ENCODE assay signal across 16 cellular contexts in genomic region chr5:14178091-14178490, GRCh38. TPM values are rescaled to one million over a fixed set of nuclear protein-coding genes. Genes with fewer than 3 reads are reported as not detected.
A peak's percentile ranks its signal among the peaks of the same experiment; 100 is the strongest.
DNase-seq lines count a peak whose midpoint lies in the region; ATAC-seq, FAIRE-seq and TF ChIP-seq lines count a peak whose summit lies in the region.
"Had no signal": no experiment of that assay in that cellular context is flagged by ENCODE, and none has a peak within 500 bp of the region (broad histone marks: within the 10 kb centered on the region; RNA-seq: fewer than 3 reads in every experiment).

No MANE protein-coding gene starts in this region.

- H3K79me2 ChIP-seq in GM23338 (replicated peaks; ENCODE audit: insufficient read depth) (peaks cover 100% of the 10 kb centered on the region), PC-9 (ENCODE audit: low read depth) (peaks cover 99% of the 10 kb centered on the region), H1 (ENCODE audit: control insufficient read depth in 1 of 2, insufficient read depth in 2 of 2, low read length in 2 of 2) (peaks cover 6 to 96% of the 10 kb centered on the region in 2 experiments; a peak in 3 of 4 replicates)

- no peaks in the 10 kb centered on the region for H3K9me3 Mint-ChIP-seq in GM23338
- H3K9me3 Mint-ChIP-seq in stimulated activated naive B cell treated with anti-CD40 and anti-IgM and Interleukin-4, amounts not matched to agents 10 μg/mL and 1 μg/mL and 100 μg/mL, for 72 hours: no peaks in the 10 kb centered on the region
- no peaks in the 10 kb centered on the region for H3K9me3 Mint-ChIP-seq in activated CD4-positive, alpha-beta T cell treated with anti-CD3 and anti-CD28 coated beads, Interleukin-2, amount 10 ng/mL, durations not matched to agents 7 days and 5 days

- H3K36me3 ChIP-seq in GM23338 (ENCODE audit: insufficient read depth) (no peaks in the 10 kb centered on the region), PC-9 (ENCODE audit: low read depth) (peaks cover 5% of the 10 kb centered on the region), H1 (ENCODE audit: control insufficient read depth in 2 of 4, insufficient read depth in 4 of 4, low read length in 3 of 4) (no peaks in the 10 kb centered on the region), sigmoid colon (no peaks in the 10 kb centered on the region)

- H4K20me1 ChIP-seq in GM23338 (replicated peaks; ENCODE audit: insufficient read depth): peaks cover 49% of the 10 kb centered on the region
- H4K20me1 ChIP-seq in PC-9 (ENCODE audit: insufficient read depth): peaks cover 13% of the 10 kb centered on the region; the same call in 1 of the 2 replicates
- peaks cover 40 to 43% of the 10 kb centered on the region in 2 experiments for H4K20me1 ChIP-seq in H1 (replicated peaks in 1 of 2; ENCODE audit: control insufficient read depth in 1 of 2, insufficient read depth in 2 of 2, low read length in 2 of 2)

- H3K9ac ChIP-seq in H1 (replicated peaks in 1 of 4; ENCODE audit: extremely low read depth in 1 of 4, low read depth in 3 of 4, low read length in 3 of 4): no peak overlapping the region

- no peak overlapping the region for H4K8ac ChIP-seq in H1 (ENCODE audit: extremely low read depth, insufficient read depth, low read length)

- FAIRE-seq in H1 (lab: Jason Lieb, UNC): no peak
- FAIRE-seq: D721Med had no signal

- WGBS in H1 (ENCODE audit: extremely low coverage in 1 of 2, insufficient coverage in 1 of 2, insufficient read length in 1 of 2, insufficient replicate concordance in 2 of 2, low coverage in 1 of 2, low lambda C conversion rate in 2 of 2, missing lambda C conversion rate in 1 of 2), 2 experiments: 72% methylated on average over 4 of the region's 4 CpGs; no CpG with 5 or more reads in 1 of the 2 experiments
- 71 to 77% methylated on average over 4 of the region's 4 CpGs for WGBS in sigmoid colon, 2 donors

- no peaks in the 10 kb centered on the region for H3K9me2 ChIP-seq in GM23338 (ENCODE audit: insufficient read depth)
- no peaks in the 10 kb centered on the region for H3K9me2 ChIP-seq in PC-9 (ENCODE audit: insufficient read depth)

- no peak overlapping the region for H2BK20ac ChIP-seq in H1 (ENCODE audit: low read length)

- H2AK5ac ChIP-seq in H1 (ENCODE audit: low read depth, low read length): no peak overlapping the region

- peaks cover 5% of the 10 kb centered on the region for H3K27me3 Mint-ChIP-seq in GM23338 (ENCODE audit: insufficient read depth, low read depth, poor library complexity)
- no peaks in the 10 kb centered on the region for H3K27me3 Mint-ChIP-seq in stimulated activated naive B cell treated with anti-CD40 and anti-IgM and Interleukin-4, amounts not matched to agents 10 μg/mL and 1 μg/mL and 100 μg/mL, for 72 hours
- peaks cover 3% of the 10 kb centered on the region for H3K27me3 Mint-ChIP-seq in activated CD4-positive, alpha-beta T cell treated with anti-CD3 and anti-CD28 coated beads, Interleukin-2, amount 10 ng/mL, durations not matched to agents 7 days and 5 days

- CTCF ChIA-PET in PC-9 (lab: Charles Lee) (interaction anchor here (0.7 kb wide), 1 partner anchor 33 kb away, joined by 3 read pairs; no protein-coding TSS in a partner anchor), H1 (lab: Charles Lee; ENCODE audit: partially characterized antibody) (interaction anchor here (1.2 kb wide), 1 partner anchor 21 kb away, joined by 4 read pairs; no protein-coding TSS in a partner anchor)
- CTCF ChIA-PET in activated CD4-positive, alpha-beta T cell treated with anti-CD3 and anti-CD28 coated beads, Interleukin-2, amount 10 ng/mL, durations not matched to agents 7 days and 5 days (lab: Charles Lee): no interaction called here

- H3K36me3 Mint-ChIP-seq in GM23338 (ENCODE audit: low read depth): no peaks in the 10 kb centered on the region
- H3K36me3 Mint-ChIP-seq in stimulated activated naive B cell treated with anti-CD40 and anti-IgM and Interleukin-4, amounts not matched to agents 10 μg/mL and 1 μg/mL and 100 μg/mL, for 72 hours: peaks cover 0 to 7% of the 10 kb centered on the region in 2 donors
- no peaks in the 10 kb centered on the region for H3K36me3 Mint-ChIP-seq in activated CD4-positive, alpha-beta T cell treated with anti-CD3 and anti-CD28 coated beads, Interleukin-2, amount 10 ng/mL, durations not matched to agents 7 days and 5 days (ENCODE audit: low read depth)

- DNase-seq in GM23338 (ENCODE audit: low spot score): no peak
- DNase-seq in PC-9: no peak
- DNase-seq in H1 (ENCODE audit: low read depth in 1 of 2, low spot score in 2 of 2): no peak
- DNase-seq in sigmoid colon: no peak
- DNase-seq in stimulated activated naive B cell treated with anti-CD40 and anti-IgM and Interleukin-4, amounts not matched to agents 10 μg/mL and 1 μg/mL and 100 μg/mL, for 72 hours: no peak
- DNase-seq in activated CD4-positive, alpha-beta T cell treated with anti-CD3 and anti-CD28 coated beads, Interleukin-2, amount 10 ng/mL, durations not matched to agents 7 days and 5 days: no peak
- no peak for DNase-seq in T-helper 9 cell
- DNase-seq: activated CD4-positive, CD25-positive, alpha-beta regulatory T cell; activated gamma-delta T cell treated with Interleukin-2 at 50 U/mL for 16 hours; midbrain; NCI-H1694; stimulated activated naive CD8-positive, alpha-beta T cell treated with anti-CD3 and anti-CD28 coated beads, Interleukin-15, Interleukin-2, amounts not matched to agents 100 U/mL and 50 U/mL, for 24 hours; T-helper 1 cell had no signal

- H2BK5ac ChIP-seq in H1 (ENCODE audit: low read depth, low read length): no peak overlapping the region

- H3K4me3 Mint-ChIP-seq in GM23338: no peak overlapping the region
- H3K4me3 Mint-ChIP-seq in stimulated activated naive B cell treated with anti-CD40 and anti-IgM and Interleukin-4, amounts not matched to agents 10 μg/mL and 1 μg/mL and 100 μg/mL, for 72 hours: no peak overlapping the region
- H3K4me3 Mint-ChIP-seq in activated CD4-positive, alpha-beta T cell treated with anti-CD3 and anti-CD28 coated beads, Interleukin-2, amount 10 ng/mL, durations not matched to agents 7 days and 5 days: no peak overlapping the region

- no peak overlapping the region for H3K56ac ChIP-seq in H1 (replicated peaks; ENCODE audit: insufficient read length, low read depth, low read length)

- TF ChIP-seq POLR2A in H1 (IDR thresholded peaks at IDR 0.05; ENCODE audit: control extremely low read depth in 1 of 2, low read depth in 2 of 2, low read length in 2 of 2) (no peak), sigmoid colon (IDR thresholded peaks at IDR 0.05) (no peak)

- no peak overlapping the region for H3K23ac ChIP-seq in H1 (ENCODE audit: insufficient read length)

- H3K27ac Mint-ChIP-seq in GM23338: no peak overlapping the region
- H3K27ac Mint-ChIP-seq in stimulated activated naive B cell treated with anti-CD40 and anti-IgM and Interleukin-4, amounts not matched to agents 10 μg/mL and 1 μg/mL and 100 μg/mL, for 72 hours: no peak overlapping the region
- H3K27ac Mint-ChIP-seq in activated CD4-positive, alpha-beta T cell treated with anti-CD3 and anti-CD28 coated beads, Interleukin-2, amount 10 ng/mL, durations not matched to agents 7 days and 5 days: no peak overlapping the region

- H2BK120ac ChIP-seq in H1 (replicated peaks; ENCODE audit: low read depth, low read length): no peak overlapping the region

- TF ChIP-seq EP300 in H1 (IDR thresholded peaks at IDR 0.05; ENCODE audit: borderline replicate concordance in 1 of 2, low read depth in 2 of 2, low read length in 2 of 2) (no peak), sigmoid colon (IDR thresholded peaks at IDR 0.05) (no peak)

- no peak for TF ChIP-seq RAD21 in H1 (IDR thresholded peaks at IDR 0.05 in 1 of 2, conservative IDR thresholded peaks at IDR 0.05 in 1 of 2; ENCODE audit: low read depth in 2 of 2, low read length in 2 of 2)

- no peaks in the 10 kb centered on the region for H3K23me2 ChIP-seq in H1 (ENCODE audit: low read depth, low read length)

- no TSS peak for BruUV-seq in PC-9 (replicated peaks; lab: Mats Ljungman, UMichigan)

- H3K27me3 ChIP-seq in GM23338 (ENCODE audit: insufficient read depth) (no peaks in the 10 kb centered on the region), PC-9 (ENCODE audit: insufficient read depth, low read depth) (no peaks in the 10 kb centered on the region), H1 (replicated peaks in 1 of 4; ENCODE audit: control insufficient read depth in 3 of 4, extremely low read depth in 1 of 4, insufficient read depth in 3 of 4, low read length in 3 of 4) (no peaks in the 10 kb centered on the region), sigmoid colon (no peaks in the 10 kb centered on the region)

- H3F3A ChIP-seq in GM23338 (replicated peaks; ENCODE audit: low read depth) (no peaks in the 10 kb centered on the region), PC-9 (ENCODE audit: insufficient read depth, low read depth) (peaks cover 27% of the 10 kb centered on the region; the same call in 1 of the 2 replicates)

- H4K5ac ChIP-seq in H1 (ENCODE audit: insufficient read length, low read depth, low read length): no peak overlapping the region

- H2AFZ ChIP-seq in GM23338: no peak overlapping the region
- no peak overlapping the region for H2AFZ ChIP-seq in PC-9
- H2AFZ ChIP-seq in H1 (ENCODE audit: low read length): no peak overlapping the region

- H3K4me2 ChIP-seq in GM23338: peak overlapping the region; percentile 57
- 0 out of 2 replicates have a peak overlapping the region, but pooled peaks have one; percentile 6 for H3K4me2 ChIP-seq in PC-9
- H3K4me2 ChIP-seq in H1 (ENCODE audit: insufficient read depth in 1 of 2, low read depth in 2 of 2, low read length in 2 of 2): peak overlapping the region; percentile 38 to 55; a peak in 2 of 4 replicates

- peaks cover 65% of the 10 kb centered on the region for H3K4me1 Mint-ChIP-seq in GM23338
- H3K4me1 Mint-ChIP-seq in stimulated activated naive B cell treated with anti-CD40 and anti-IgM and Interleukin-4, amounts not matched to agents 10 μg/mL and 1 μg/mL and 100 μg/mL, for 72 hours: peaks cover 34 to 60% of the 10 kb centered on the region in 2 donors
- peaks cover 3% of the 10 kb centered on the region for H3K4me1 Mint-ChIP-seq in activated CD4-positive, alpha-beta T cell treated with anti-CD3 and anti-CD28 coated beads, Interleukin-2, amount 10 ng/mL, durations not matched to agents 7 days and 5 days

- no peaks in the 10 kb centered on the region for H3K9me3 ChIP-seq in PC-9 (ENCODE audit: insufficient read depth, low read depth)
- H3K9me3 ChIP-seq in H1 (ENCODE audit: insufficient read depth in 2 of 2, low read depth in 1 of 2, low read length in 1 of 2): no peaks in the 10 kb centered on the region
- H3K9me3 ChIP-seq in sigmoid colon: no peaks in the 10 kb centered on the region

- H3K79me1 ChIP-seq in H1 (ENCODE audit: low read depth, low read length): peaks cover 14% of the 10 kb centered on the region

- H3K27ac ChIP-seq in GM23338 (ENCODE audit: low read depth) (no peak overlapping the region), PC-9 (peak overlapping the region; percentile 3; the same call in 1 of the 2 replicates), H1 (ENCODE audit: low read depth, low read length) (no peak overlapping the region), sigmoid colon (peak overlapping the region in 3 of 4 donors; percentile 43 to 94 (median 91))

- H3K4ac ChIP-seq in H1 (replicated peaks; ENCODE audit: insufficient read length, low read depth, low read length): no peak overlapping the region

- H3K18ac ChIP-seq in H1 (ENCODE audit: extremely low read depth, low read length): no peak overlapping the region

- H3K14ac ChIP-seq in H1 (ENCODE audit: insufficient read length): no peak overlapping the region

- H2BK12ac ChIP-seq in H1 (ENCODE audit: low read depth, low read length): no peak overlapping the region

- no peak for ATAC-seq in GM23338
- ATAC-seq in HG03442 (IDR thresholded peaks at IDR 0.05; ENCODE audit: unreplicated experiment): no peak
- no peak for ATAC-seq in stimulated activated naive B cell treated with anti-CD40 and anti-IgM and Interleukin-4, amounts not matched to agents 10 μg/mL and 1 μg/mL and 100 μg/mL, for 72 hours (replicated peaks)
- ATAC-seq: esophagus mucosa; stimulated activated naive CD8-positive, alpha-beta T cell treated with anti-CD3 and anti-CD28 coated beads, Interleukin-15, Interleukin-2, amounts not matched to agents 100 U/mL and 50 U/mL, for 24 hours had no signal

- H4K91ac ChIP-seq in H1 (replicated peaks; ENCODE audit: insufficient read length, low read length): no peak overlapping the region

- H3K4me3 ChIP-seq in GM23338 (no peak overlapping the region), PC-9 (no peak overlapping the region), H1 (ENCODE audit: extremely low read depth in 1 of 4, insufficient read depth in 2 of 4, low read depth in 3 of 4, low read length in 4 of 4) (no peak overlapping the region), sigmoid colon (no peak overlapping the region)

- TF ChIP-seq CTCF in GM23338 (conservative IDR thresholded peaks at IDR 0.05; ENCODE audit: low read depth in 2 of 2) (no peak), PC-9 (conservative IDR thresholded peaks at IDR 0.05) (no peak), H1 (IDR thresholded peaks at IDR 0.05; ENCODE audit: control extremely low read depth in 1 of 3, insufficient read depth in 1 of 3, low read depth in 1 of 3, low read length in 3 of 3) (no peak), sigmoid colon (IDR thresholded peaks at IDR 0.05) (no peak)

- H3K4me1 ChIP-seq in GM23338 (ENCODE audit: insufficient read depth) (peaks cover 86% of the 10 kb centered on the region), PC-9 (replicated peaks; ENCODE audit: insufficient read depth) (peaks cover 64% of the 10 kb centered on the region), H1 (replicated peaks in 1 of 4; ENCODE audit: control insufficient read depth in 3 of 4, insufficient read depth in 4 of 4, low read length in 3 of 4) (peaks cover 21 to 34% (median 26%) of the 10 kb centered on the region in 4 experiments), sigmoid colon (peaks cover 0 to 81% (median 68%) of the 10 kb centered on the region in 4 donors)

- POLR2A ChIA-PET in PC-9 (lab: Charles Lee; ENCODE audit: unreplicated experiment): interaction anchor here (0.6 to 0.7 kb wide), 4 partner anchors 21 to 145 kb away, joined by 3 to 5 read pairs (median 4); no protein-coding TSS in a partner anchor
- POLR2A ChIA-PET in H1 (lab: Charles Lee; ENCODE audit: partially characterized antibody): no interaction called here
- POLR2A ChIA-PET in activated CD4-positive, alpha-beta T cell treated with anti-CD3 and anti-CD28 coated beads, Interleukin-2, amount 10 ng/mL, durations not matched to agents 7 days and 5 days (lab: Charles Lee): no interaction called here

- no peak overlapping the region for H2BK15ac ChIP-seq in H1 (ENCODE audit: low read length)

- intact Hi-C loops in PC-9 (cut with micrococcal nuclease; ENCODE audit: unreplicated experiment) (no loop called here), sigmoid colon (cut with DNase I) (no loop called here)

RNA-seq across cellular contexts. Expression of gene TRIO, which starts 34.9 kb away (rescaled TPM):
- total RNA-seq in GM23338 (2014; rRNA removed; shearing (Covaris generic)): 83.7 and 113 TPM in 2 replicates
- polyA plus RNA-seq in GM23338 (2016; fragmentation: Nextera tagmentation; extraction: Ambion mirVana): 13.8 and 14.9 TPM in 2 replicates
- 596 and 756 TPM in 2 replicates for total RNA-seq in PC-9 (2021)
- total RNA-seq in H1 (2021; fragmentation: NEBNext Ultra II Directional; extraction: Animal tissue kit (Norgen Biotek cat#: 25700)): 69.1 and 70.4 TPM in 2 replicates
- 35.1 and 39.5 TPM in 2 replicates for polyA plus RNA-seq in H1 (2011; rRNA removed)
- polyA plus RNA-seq in H1 (2011; cell fraction: cytosol; rRNA removed): 41.2 TPM
- polyA plus RNA-seq in H1 (2011; cell fraction: nucleus; rRNA removed): 199 TPM
- polyA plus RNA-seq in H1 (2012, experiment 1 of 2): 39.2 to 59.2 TPM (median 43.1 TPM) in 4 replicates
- 4.4 TPM for polyA plus RNA-seq in H1 (2012, experiment 2 of 2)
- polyA plus RNA-seq in H1 (2013, experiment 1 of 2): 15.5 TPM
- polyA plus RNA-seq in H1 (2013, experiment 2 of 2): 15.1 TPM
- polyA minus RNA-seq in H1 (2011; rRNA and poly(A)+ RNA removed): 338 and 362 TPM in 2 replicates
- polyA minus RNA-seq in H1 (2011; cell fraction: cytosol; rRNA and poly(A)+ RNA removed): 58.9 TPM
- 347 TPM for polyA minus RNA-seq in H1 (2011; cell fraction: nucleus; rRNA and poly(A)+ RNA removed)
- 100 to 1,000 TPM; 119 to 300 (median 181) TPM for total RNA-seq in sigmoid colon
- polyA plus RNA-seq in sigmoid colon: 10 to 100 TPM; 34.8 to 56.4 (median 53.2) TPM
- total RNA-seq in activated CD4-positive, alpha-beta T cell treated with anti-CD3 and anti-CD28 coated beads, Interleukin-2, amount 10 ng/mL, durations not matched to agents 7 days and 5 days: 1 to 10 TPM; 3.7 to 4.2 TPM

Comparison
In these comparisons a context has a peak if more than half of its experiments do, and no peak if none do; other contexts are left out.
1. H3K27ac ChIP-seq: peak in PC-9 (single experiment) and sigmoid colon (3 of 4); none in GM23338 (single experiment) and H1 (single experiment).
2. H3K4me2 ChIP-seq: peak in every context shown above with its lines; median percentile 57 in GM23338; 46 in H1; 6 in PC-9.
3. RNA of gene TRIO, which starts 34.9 kb away (total RNA-seq): 596 to 756 TPM in PC-9, 119 to 300 TPM in sigmoid colon, 83.7 to 113 TPM in GM23338 and 69.1 to 70.4 TPM in H1; 3.7 to 4.2 TPM in activated CD4-positive, alpha-beta T cell treated with anti-CD3 and anti-CD28 coated beads, Interleukin-2, amount 10 ng/mL, durations not matched to agents 7 days and 5 days; every median in the first group is over 10 times any median in the second.